Comparison of ENCODE assay signal across 1 cellular context in genomic region chr11:128658499-128658898, GRCh38.
TF ChIP-seq lines count a peak whose summit lies in the region.

No MANE protein-coding gene starts in this region.

TF ChIP-seq in endothelial cell of umbilical vein, 7 proteins besides CTCF, POLR2A, EP300 and RAD21:
- TF ChIP-seq EZH2 (IDR thresholded peaks at IDR 0.05; ENCODE audit: borderline replicate concordance, low read depth, low read length, severe bottlenecking) (no peak), MAX (IDR thresholded peaks at IDR 0.05; ENCODE audit: insufficient read depth, insufficient read length) (no peak), MYC (IDR thresholded peaks at IDR 0.05; ENCODE audit: low read depth, low read length) (no peak), JUN (IDR thresholded peaks at IDR 0.05; ENCODE audit: borderline replicate concordance, insufficient read depth, insufficient read length, low read depth) (no peak), FOS (IDR thresholded peaks at IDR 0.05; ENCODE audit: borderline replicate concordance, insufficient read depth, low read length) (no peak), POLR2AphosphoS5 (IDR thresholded peaks at IDR 0.05; ENCODE audit: insufficient read depth, low read depth, low read length) (no peak), GATA2 (IDR thresholded peaks at IDR 0.05; ENCODE audit: insufficient read depth, insufficient read length, low read depth, low read length) (no peak)
